33 cellular contexts compared by ENCODE assay signal in the genomic region with DNA sequence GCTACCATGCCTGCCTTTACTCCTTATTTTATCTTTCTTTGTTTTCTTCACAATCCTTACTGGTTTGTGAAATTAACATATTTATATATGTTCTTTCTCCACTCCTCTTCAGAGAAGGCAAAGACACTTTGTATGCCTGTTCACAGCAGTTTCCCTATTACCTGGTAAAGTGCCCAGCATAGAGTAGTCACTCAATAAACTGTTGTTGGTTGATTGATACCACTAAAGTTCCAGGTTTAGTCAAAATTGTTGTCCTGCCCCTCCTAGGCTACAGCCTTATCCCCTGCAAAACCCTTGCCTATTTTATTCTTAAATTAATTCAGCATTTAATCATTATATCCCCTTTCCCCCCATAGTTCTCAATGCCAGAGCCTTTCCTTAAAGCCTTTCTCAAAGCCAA.
"Had no signal": no experiment of that assay in that cellular context is flagged by ENCODE, and none has a peak within 500 bp of the region (broad histone marks: within the 10 kb centered on the region; RNA-seq: fewer than 3 reads in every experiment).

No MANE protein-coding gene starts in this region.

- H3K36me3 ChIP-seq: adrenal gland, brain microvascular endothelial cell, cardiac muscle cell had no signal

- H3K27ac Mint-ChIP-seq: activated naive CD4-positive, alpha-beta T cell treated with anti-CD3 and anti-CD28 coated beads for 36 hours; activated naive CD4-positive, alpha-beta T cell treated with anti-CD3 and anti-CD28 coated beads, Interleukin-2, amount 10 ng/mL, durations not matched to agents 7 days and 5 days; activated naive CD4-positive, alpha-beta T cell treated with anti-CD3 and anti-CD28 coated beads, Interleukin-2, amount 50 U/mL, for 24 hours; activated naive CD4-positive, alpha-beta T cell treated with anti-CD3 and anti-CD28 coated beads, Interleukin-2, amount 50 U/mL, for 72 hours; activated naive CD8-positive, alpha-beta T cell; activated naive CD8-positive, alpha-beta T cell treated with anti-CD3 and anti-CD28 coated beads for 36 hours; activated naive CD8-positive, alpha-beta T cell treated with anti-CD3 and anti-CD28 coated beads, Interleukin-2, amount 10 ng/mL, durations not matched to agents 7 days and 5 days; activated naive CD8-positive, alpha-beta T cell treated with anti-CD3 and anti-CD28 coated beads, Interleukin-2, amount 50 U/mL, for 24 hours; activated T-cell treated with anti-CD3 and anti-CD28 coated beads, Interleukin-2, amount 50 U/mL, for 72 hours; activated T-helper 1 cell treated with anti-CD3 and anti-CD28 coated beads, Interleukin-12 subunit alpha, Interleukin-12 subunit beta, Interleukin-2, Interleukin-4 antibody, amounts not matched to agents 30 ng/mL and 10 ng/mL and 1 ng/mL, durations not matched to agents 14 hours and 24 hours and 36 hours; activated T-helper 17 cell treated with anti-CD3 and anti-CD28 coated beads, Interleukin-2, amount 50 U/mL, for 72 hours; activated T-helper 2 cell treated with anti-CD3 and anti-CD28 coated beads, Interferon-gamma antibody, Interleukin-2, Interleukin-4, amounts not matched to agents 10 μg/mL and 5 μg/mL and 100 μg/mL, durations not matched to agents 14 hours and 24 hours and 36 hours; brain had no signal

- H3K4me3 Mint-ChIP-seq: activated naive CD4-positive, alpha-beta T cell treated with anti-CD3 and anti-CD28 coated beads for 36 hours; activated naive CD4-positive, alpha-beta T cell treated with anti-CD3 and anti-CD28 coated beads, Interleukin-2, amount 10 ng/mL, durations not matched to agents 7 days and 5 days; activated naive CD4-positive, alpha-beta T cell treated with anti-CD3 and anti-CD28 coated beads, Interleukin-2, amount 50 U/mL, for 24 hours; activated naive CD8-positive, alpha-beta T cell; activated naive CD8-positive, alpha-beta T cell treated with anti-CD3 and anti-CD28 coated beads for 36 hours; activated naive CD8-positive, alpha-beta T cell treated with anti-CD3 and anti-CD28 coated beads, Interleukin-2, amount 10 ng/mL, durations not matched to agents 7 days and 5 days; activated naive CD8-positive, alpha-beta T cell treated with anti-CD3 and anti-CD28 coated beads, Interleukin-2, amount 50 U/mL, for 24 hours; activated T-cell treated with anti-CD3 and anti-CD28 coated beads, Interleukin-2, amount 50 U/mL, for 4 hours; activated T-cell treated with anti-CD3 and anti-CD28 coated beads, Interleukin-2, amount 50 U/mL, for 72 hours; activated T-helper 1 cell treated with anti-CD3 and anti-CD28 coated beads, Interleukin-12 subunit alpha, Interleukin-12 subunit beta, Interleukin-2, Interleukin-4 antibody, amounts not matched to agents 30 ng/mL and 10 ng/mL and 1 ng/mL, durations not matched to agents 14 hours and 24 hours and 36 hours; activated T-helper 17 cell treated with anti-CD3 and anti-CD28 coated beads, Interleukin-2, amount 50 U/mL, for 72 hours; brain; central memory CD8-positive, alpha-beta T cell had no signal

- ATAC-seq: activated naive CD4-positive, alpha-beta T cell treated with anti-CD3 and anti-CD28 coated beads, Interleukin-2, amount 50 U/mL, for 72 hours; activated naive CD8-positive, alpha-beta T cell treated with anti-CD3 and anti-CD28 coated beads, Interleukin-2, amount 50 U/mL, for 24 hours; activated T-cell treated with anti-CD3 and anti-CD28 coated beads, Interleukin-2, amount 50 U/mL, for 4 hours; activated T-cell treated with anti-CD3 and anti-CD28 coated beads, Interleukin-2, amount 50 U/mL, for 72 hours; activated T-helper 17 cell treated with anti-CD3 and anti-CD28 coated beads, Interleukin-2, amount 50 U/mL, for 72 hours; body of pancreas had no signal

- H3K4me1 Mint-ChIP-seq: activated naive CD4-positive, alpha-beta T cell treated with anti-CD3 and anti-CD28 coated beads, Interleukin-2, amount 10 ng/mL, durations not matched to agents 7 days and 5 days; activated naive CD4-positive, alpha-beta T cell treated with anti-CD3 and anti-CD28 coated beads, Interleukin-2, amount 50 U/mL, for 24 hours; activated naive CD8-positive, alpha-beta T cell treated with anti-CD3 and anti-CD28 coated beads for 36 hours; activated naive CD8-positive, alpha-beta T cell treated with anti-CD3 and anti-CD28 coated beads, Interleukin-2, amount 10 ng/mL, durations not matched to agents 7 days and 5 days; activated naive CD8-positive, alpha-beta T cell treated with anti-CD3 and anti-CD28 coated beads, Interleukin-2, amount 50 U/mL, for 24 hours; central memory CD8-positive, alpha-beta T cell had no signal

- H3K36me3 Mint-ChIP-seq: activated naive CD4-positive, alpha-beta T cell treated with anti-CD3 and anti-CD28 coated beads, Interleukin-2, amount 10 ng/mL, durations not matched to agents 7 days and 5 days; activated naive CD4-positive, alpha-beta T cell treated with anti-CD3 and anti-CD28 coated beads, Interleukin-2, amount 50 U/mL, for 72 hours; activated naive CD8-positive, alpha-beta T cell treated with anti-CD3 and anti-CD28 coated beads, Interleukin-2, amount 10 ng/mL, durations not matched to agents 7 days and 5 days had no signal

- H3K4me1 ChIP-seq: adrenal gland, ascending aorta, body of pancreas, breast epithelium had no signal

- H3K4me3 ChIP-seq: adrenal gland, ascending aorta, body of pancreas, breast epithelium, cardiac muscle cell had no signal

- H3K9me3 Mint-ChIP-seq: activated naive CD4-positive, alpha-beta T cell treated with anti-CD3 and anti-CD28 coated beads for 36 hours; activated naive CD4-positive, alpha-beta T cell treated with anti-CD3 and anti-CD28 coated beads, Interleukin-2, amount 10 ng/mL, durations not matched to agents 7 days and 5 days; activated naive CD4-positive, alpha-beta T cell treated with anti-CD3 and anti-CD28 coated beads, Interleukin-2, amount 50 U/mL, for 24 hours; activated naive CD4-positive, alpha-beta T cell treated with anti-CD3 and anti-CD28 coated beads, Interleukin-2, amount 50 U/mL, for 72 hours; activated naive CD8-positive, alpha-beta T cell treated with anti-CD3 and anti-CD28 coated beads for 36 hours; activated naive CD8-positive, alpha-beta T cell treated with anti-CD3 and anti-CD28 coated beads, Interleukin-2, amount 10 ng/mL, durations not matched to agents 7 days and 5 days; activated naive CD8-positive, alpha-beta T cell treated with anti-CD3 and anti-CD28 coated beads, Interleukin-2, amount 50 U/mL, for 24 hours; activated T-cell treated with anti-CD3 and anti-CD28 coated beads, Interleukin-2, amount 50 U/mL, for 4 hours; activated T-cell treated with anti-CD3 and anti-CD28 coated beads, Interleukin-2, amount 50 U/mL, for 72 hours; activated T-helper 1 cell treated with anti-CD3 and anti-CD28 coated beads, Interleukin-12 subunit alpha, Interleukin-12 subunit beta, Interleukin-2, Interleukin-4 antibody, amounts not matched to agents 30 ng/mL and 10 ng/mL and 1 ng/mL, durations not matched to agents 14 hours and 24 hours and 36 hours; activated T-helper 17 cell treated with anti-CD3 and anti-CD28 coated beads, Interleukin-2, amount 50 U/mL, for 72 hours; activated T-helper 2 cell treated with anti-CD3 and anti-CD28 coated beads, Interferon-gamma antibody, Interleukin-2, Interleukin-4, amounts not matched to agents 10 μg/mL and 5 μg/mL and 100 μg/mL, durations not matched to agents 14 hours and 24 hours and 36 hours; brain; central memory CD8-positive, alpha-beta T cell had no signal

- H3K27me3 ChIP-seq: adrenal gland, ascending aorta, body of pancreas, brain microvascular endothelial cell, breast epithelium, cardiac muscle cell had no signal

- H3K27ac ChIP-seq: adrenal gland, ascending aorta, body of pancreas, brain microvascular endothelial cell, breast epithelium, cardiac muscle cell had no signal

- H3K9me3 ChIP-seq: body of pancreas, breast epithelium had no signal

- H3K27me3 Mint-ChIP-seq: activated naive CD4-positive, alpha-beta T cell treated with anti-CD3 and anti-CD28 coated beads, Interleukin-2, amount 10 ng/mL, durations not matched to agents 7 days and 5 days; activated naive CD4-positive, alpha-beta T cell treated with anti-CD3 and anti-CD28 coated beads, Interleukin-2, amount 50 U/mL, for 24 hours; activated naive CD8-positive, alpha-beta T cell; activated naive CD8-positive, alpha-beta T cell treated with anti-CD3 and anti-CD28 coated beads for 36 hours; activated naive CD8-positive, alpha-beta T cell treated with anti-CD3 and anti-CD28 coated beads, Interleukin-2, amount 10 ng/mL, durations not matched to agents 7 days and 5 days; activated naive CD8-positive, alpha-beta T cell treated with anti-CD3 and anti-CD28 coated beads, Interleukin-2, amount 50 U/mL, for 24 hours; activated T-helper 17 cell treated with anti-CD3 and anti-CD28 coated beads, Interleukin-2, amount 50 U/mL, for 72 hours; central memory CD8-positive, alpha-beta T cell had no signal

- DNase-seq: activated effector memory CD4-positive, alpha-beta T cell treated with anti-CD3 and anti-CD28 coated beads, Interleukin-2, amount 50 U/mL, for 16 hours; activated effector memory CD4-positive, alpha-beta T cell treated with Interleukin-2 at 50 U/mL for 16 hours; activated gamma-delta T cell; activated gamma-delta T cell treated with Interleukin-2 at 50 U/mL for 16 hours; activated naive CD4-positive, alpha-beta T cell; activated naive CD4-positive, alpha-beta T cell treated with anti-CD3 and anti-CD28 coated beads for 36 hours; activated naive CD4-positive, alpha-beta T cell treated with anti-CD3 and anti-CD28 coated beads, Interleukin-2, amount 10 ng/mL, durations not matched to agents 7 days and 5 days; activated naive CD4-positive, alpha-beta T cell treated with anti-CD3 and anti-CD28 coated beads, Interleukin-2, amount 50 U/mL, for 16 hours; activated naive CD4-positive, alpha-beta T cell treated with Interleukin-2 at 50 U/mL for 16 hours; activated naive CD8-positive, alpha-beta T cell treated with anti-CD3 and anti-CD28 coated beads for 36 hours; activated naive CD8-positive, alpha-beta T cell treated with anti-CD3 and anti-CD28 coated beads, Interleukin-2, amount 10 ng/mL, durations not matched to agents 7 days and 5 days; activated naive CD8-positive, alpha-beta T cell treated with anti-CD3 and anti-CD28 coated beads, Interleukin-2, amount 50 U/mL, for 24 hours; activated T-cell treated with anti-CD3 and anti-CD28 coated beads, Interleukin-2, amount 50 U/mL, for 4 hours; activated T-cell treated with anti-CD3 and anti-CD28 coated beads, Interleukin-2, amount 50 U/mL, for 48 hours; activated T-cell treated with anti-CD3 and anti-CD28 coated beads, Interleukin-2, amount 50 U/mL, for 72 hours; adrenal gland; amniotic stem cell; aorta; body of pancreas; brain microvascular endothelial cell; central memory CD4-positive, alpha-beta T cell; cerebellar nuclear complex had no signal
